18 cellular contexts compared by ENCODE assay signal in the genomic region with DNA sequence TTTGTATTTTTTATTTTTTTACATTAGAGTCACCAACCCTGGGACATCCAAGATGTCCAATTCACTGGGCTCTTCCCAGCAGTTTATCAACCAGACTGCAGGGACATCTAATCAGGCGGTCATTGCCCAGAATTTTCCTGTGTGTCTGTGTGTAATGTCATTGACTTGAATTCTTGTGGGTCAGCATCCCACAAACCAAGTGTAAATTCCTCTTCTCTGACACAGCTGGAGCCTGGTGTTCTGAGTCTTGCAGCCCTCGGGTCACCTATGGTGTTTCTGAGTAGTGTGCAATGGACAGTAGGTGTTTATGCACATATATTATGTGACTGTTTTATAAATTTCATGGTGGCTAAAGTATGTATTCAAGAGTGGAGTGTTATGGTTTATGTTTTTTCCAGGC.
DNase-seq lines count a peak whose midpoint lies in the region; TF ChIP-seq lines count a peak whose summit lies in the region.
"Had no signal": no experiment of that assay in that cellular context is flagged by ENCODE, and none has a peak within 500 bp of the region (broad histone marks: within the 10 kb centered on the region; RNA-seq: fewer than 3 reads in every experiment).

No MANE protein-coding gene starts in this region.

- H3F3A ChIP-seq in smooth muscle cell (ENCODE audit: low read depth): no peaks in the 10 kb centered on the region

- H3K4me3 ChIP-seq in fibroblast of mammary gland (ENCODE audit: control insufficient read depth, low read depth, low read length) (no peak overlapping the region), smooth muscle cell (no peak overlapping the region), H7 (ENCODE audit: insufficient read depth, low read depth, low read length) (no peak overlapping the region), thyroid gland (replicated peaks in 1 of 3) (no peak overlapping the region)
- H3K4me3 ChIP-seq: thoracic aorta had no signal

- H3K9ac ChIP-seq in smooth muscle cell (ENCODE audit: low read depth): no peak overlapping the region

- DNase-seq in GM03348 (ENCODE audit: low spot score): peak; percentile 38
- peak; percentile 15 for DNase-seq in RPMI7951 (ENCODE audit: low read depth)
- peak; percentile 52 for DNase-seq in fibroblast of mammary gland (ENCODE audit: low read depth)
- DNase-seq in smooth muscle cell (lab: John Stamatoyannopoulos, UW; ENCODE audit: unreplicated experiment): no peak
- no peak for DNase-seq in DMS79 treated with DMSO at 0.1 percent for 48 hours (lab: John Stamatoyannopoulos, UW)
- DNase-seq in H7: no peak
- no peak for DNase-seq in NCI-H2081 (lab: John Stamatoyannopoulos, UW)
- no peak for DNase-seq in thyroid gland
- DNase-seq: activated CD4-positive, alpha-beta T cell treated with anti-CD3 and anti-CD28 coated beads for 1 hour; activated effector memory CD4-positive, alpha-beta T cell treated with Interleukin-2 at 50 U/mL for 16 hours; CD4-positive, CD25-positive, alpha-beta regulatory T cell; DMS79; effector memory CD8-positive, alpha-beta T cell; foreskin keratinocyte; midbrain; NCI-H1436 treated with DMSO at 0.1 percent for 48 hours; stimulated activated CD4-positive, alpha-beta T cell treated with anti-CD3 and anti-CD28 coated beads, Interleukin-12 subunit alpha, Interleukin-12 subunit beta, amount 100 ng/mL, for 4 hours had no signal

- H3K4me1 ChIP-seq in smooth muscle cell (ENCODE audit: low read depth) (peaks cover 7% of the 10 kb centered on the region), thyroid gland (no peaks in the 10 kb centered on the region)
- H3K4me1 ChIP-seq: foreskin keratinocyte had no signal

- H3K27ac ChIP-seq in smooth muscle cell (ENCODE audit: low read depth): peak overlapping the region; percentile 60
- H3K27ac ChIP-seq in thyroid gland: no peak overlapping the region
- H3K27ac ChIP-seq: foreskin keratinocyte, thoracic aorta had no signal

- H3K27me3 ChIP-seq in smooth muscle cell (ENCODE audit: low read depth) (no peaks in the 10 kb centered on the region), H7 (ENCODE audit: control insufficient read depth, insufficient read depth, low read length) (no peaks in the 10 kb centered on the region), thyroid gland (no peaks in the 10 kb centered on the region)
- H3K27me3 ChIP-seq: foreskin keratinocyte had no signal

- 38% methylated on average over 2 of the region's 2 CpGs for WGBS in smooth muscle cell (ENCODE audit: low lambda C conversion rate)
- 89 to 97% methylated on average over 2 of the region's 2 CpGs for WGBS in thyroid gland, 2 donors

- H3K4me2 ChIP-seq in smooth muscle cell: peak overlapping the region; percentile 20

- H3K79me2 ChIP-seq in smooth muscle cell (ENCODE audit: low read depth): no peaks in the 10 kb centered on the region

- TF ChIP-seq CTCF in fibroblast of mammary gland (conservative IDR thresholded peaks at IDR 0.05; ENCODE audit: control insufficient read depth, insufficient read depth, low read depth, low read length) (no peak), smooth muscle cell (IDR thresholded peaks at IDR 0.05; ENCODE audit: borderline replicate concordance, insufficient read depth, poor library complexity, severe bottlenecking) (no peak), thyroid gland (IDR thresholded peaks at IDR 0.05) (no peak)

- H2AFZ ChIP-seq in smooth muscle cell (ENCODE audit: low read depth): no peak overlapping the region

- no peak for TF ChIP-seq POLR2A in thyroid gland (IDR thresholded peaks at IDR 0.05)

- H3K9me3 ChIP-seq in smooth muscle cell (replicated peaks; ENCODE audit: low read depth) (no peaks in the 10 kb centered on the region), thyroid gland (no peaks in the 10 kb centered on the region)
- H3K9me3 ChIP-seq: thoracic aorta had no signal

- intact Hi-C loops in thyroid gland (cut with DNase I): no loop called here

- no peaks in the 10 kb centered on the region for H4K20me1 ChIP-seq in smooth muscle cell (ENCODE audit: low read depth)

- H3K36me3 ChIP-seq in smooth muscle cell (ENCODE audit: low read depth): no peaks in the 10 kb centered on the region
- no peaks in the 10 kb centered on the region for H3K36me3 ChIP-seq in H7 (replicated peaks; ENCODE audit: control insufficient read depth, insufficient read depth, low read length)
- H3K36me3 ChIP-seq in thyroid gland: no peaks in the 10 kb centered on the region
- H3K36me3 ChIP-seq: thoracic aorta had no signal

Comparison
In these comparisons a context has a peak if more than half of its experiments do, and no peak if none do; other contexts are left out.
1. DNase-seq: peak in GM03348 (single experiment), RPMI7951 (single experiment) and fibroblast of mammary gland (single experiment); none in smooth muscle cell (single experiment), DMS79 treated with DMSO at 0.1 percent for 48 hours (single experiment), H7 (single experiment), NCI-H2081 (0 of 2) and thyroid gland (0 of 2).